In genomic region chr7:44573464-44574285, GRCh38 we compare ENCODE assay signal across 8 cellular contexts. TPM values are rescaled to one million over a fixed set of nuclear protein-coding genes. Genes with fewer than 3 reads are reported as not detected.
DNase-seq lines count a peak whose midpoint lies in the region; ATAC-seq and TF ChIP-seq lines count a peak whose summit lies in the region.

Gene DDX56, minus strand, starts transcription at chr7:44573908. Its CDS starts 13 bp downstream, at chr7:44573895.

- H3K36me3 ChIP-seq in BLaER1 treated with 17β-estradiol and CSF1 and Interleukin-3, amounts not matched to agents 10 nM and 100 nM, result peaks cover 63 to 83% (median 72%) of the 10 kb centered on the region in 11 experiments
- H3K36me3 ChIP-seq in left lung, result peaks cover 3 to 67% of the 10 kb centered on the region in 2 donors

- H3K4me2 ChIP-seq in BLaER1 treated with 17β-estradiol and CSF1 and Interleukin-3, amounts not matched to agents 10 nM and 100 nM, result peak within 1 kb of the TSS; percentile 87 to 98 (median 95)

- peak within 1 kb of the TSS; percentile 84 for H3K4me3 Mint-ChIP-seq in dendritic cell treated with granulocyte-macrophage colony-stimulating factor and Interleukin-4, amounts not matched to agents 40 ng/mL and 50 ng/mL, for 4 days

- ATAC-seq in GM19351 (IDR thresholded peaks at IDR 0.05; ENCODE audit: unreplicated experiment) (peak; percentile 96), HG03521 (IDR thresholded peaks at IDR 0.05; ENCODE audit: unreplicated experiment) (peak; percentile 83), left lung (peak; percentile 97)

- H3K4me1 Mint-ChIP-seq in dendritic cell treated with granulocyte-macrophage colony-stimulating factor and Interleukin-4, amounts not matched to agents 40 ng/mL and 50 ng/mL, for 4 days (ENCODE audit: low read depth), result peaks cover 26% of the 10 kb centered on the region

- peaks cover 89% of the 10 kb centered on the region for H3K36me3 Mint-ChIP-seq in dendritic cell treated with granulocyte-macrophage colony-stimulating factor and Interleukin-4, amounts not matched to agents 40 ng/mL and 50 ng/mL, for 4 days (ENCODE audit: low read depth)

- H3K9me3 Mint-ChIP-seq in dendritic cell treated with granulocyte-macrophage colony-stimulating factor and Interleukin-4, amounts not matched to agents 40 ng/mL and 50 ng/mL, for 4 days, result no peaks in the 10 kb centered on the region

- DNase-seq in NCI-H748 (lab: John Stamatoyannopoulos, UW; ENCODE audit: unreplicated experiment) (peak; percentile 97), left lung (peak; percentile 96 to 97)
- peak; percentile 91 for DNase-seq in activated CD4-positive, alpha-beta T cell treated with anti-CD3 and anti-CD28 coated beads, Interleukin-2, amount 50 U/mL, for 1 hour
- DNase-seq in stimulated activated CD4-positive, alpha-beta T cell treated with anti-CD3 and anti-CD28 coated beads, Interleukin-2, amount 100 ng/mL, for 48 hours, result peak; percentile 89 to 92

- peak within 1 kb of the TSS; percentile 80 to 95 (median 92) for H3K27ac ChIP-seq in BLaER1 treated with 17β-estradiol and CSF1 and Interleukin-3, amounts not matched to agents 10 nM and 100 nM
- H3K27ac ChIP-seq in left lung, result peak within 1 kb of the TSS; percentile 77 to 91

- H3K27me3 Mint-ChIP-seq in dendritic cell treated with granulocyte-macrophage colony-stimulating factor and Interleukin-4, amounts not matched to agents 40 ng/mL and 50 ng/mL, for 4 days, result no peaks in the 10 kb centered on the region

- peak within 1 kb of the TSS; percentile 84 to 96 (median 94) for H3K9ac ChIP-seq in BLaER1 treated with 17β-estradiol and CSF1 and Interleukin-3, amounts not matched to agents 10 nM and 100 nM

- H3K4me3 ChIP-seq in BLaER1 treated with 17β-estradiol and CSF1 and Interleukin-3, amounts not matched to agents 10 nM and 100 nM, result peak within 1 kb of the TSS; percentile 71 to 98 (median 87)
- peak within 1 kb of the TSS; percentile 96 to 99 for H3K4me3 ChIP-seq in left lung

- no peaks in the 10 kb centered on the region for H3K9me3 ChIP-seq in BLaER1 treated with 17β-estradiol and CSF1 and Interleukin-3, amounts not matched to agents 10 nM and 100 nM (replicated peaks in 1 of 11)
- no peaks in the 10 kb centered on the region for H3K9me3 ChIP-seq in left lung

- H3K27me3 ChIP-seq in BLaER1 treated with 17β-estradiol and CSF1 and Interleukin-3, amounts not matched to agents 10 nM and 100 nM, result no peaks in the 10 kb centered on the region
- no peaks in the 10 kb centered on the region for H3K27me3 ChIP-seq in left lung

- H4K20me1 ChIP-seq in BLaER1 treated with 17β-estradiol and CSF1 and Interleukin-3, amounts not matched to agents 10 nM and 100 nM, result peaks cover 4 to 52% (median 35%) of the 10 kb centered on the region in 11 experiments; a peak in 17 of 22 replicates

- H3K27ac Mint-ChIP-seq in dendritic cell treated with granulocyte-macrophage colony-stimulating factor and Interleukin-4, amounts not matched to agents 40 ng/mL and 50 ng/mL, for 4 days, result peak within 1 kb of the TSS; percentile 92

- intact Hi-C loops in dendritic cell treated with granulocyte-macrophage colony-stimulating factor and Interleukin-4, amounts not matched to agents 40 ng/mL and 50 ng/mL, for 4 days (cut with micrococcal nuclease), result no loop called here
- intact Hi-C loops in left lung (cut with DNase I), result no loop called here

- peaks cover 24 to 32% (median 28%) of the 10 kb centered on the region in 10 experiments for H3K4me1 ChIP-seq in BLaER1 treated with 17β-estradiol and CSF1 and Interleukin-3, amounts not matched to agents 10 nM and 100 nM
- peaks cover 15 to 39% of the 10 kb centered on the region in 2 donors for H3K4me1 ChIP-seq in left lung

- TF ChIP-seq CTCF in left lung (IDR thresholded peaks at IDR 0.05), result no peak

RNA-seq across cellular contexts. Expression of gene DDX56, which starts in this region (rescaled TPM):
- total RNA-seq in left lung, result 10 to 100 TPM; 43.1 to 58.0 TPM

Comparison
In these comparisons a context has a peak if more than half of its experiments do, and no peak if none do; other contexts are left out.
1. Peak in every context shown above with its lines: DNase-seq, ATAC-seq, H3K4me3 ChIP-seq and H3K27ac ChIP-seq.